ENCODE assay signal across 1 cellular context in the genomic region with DNA sequence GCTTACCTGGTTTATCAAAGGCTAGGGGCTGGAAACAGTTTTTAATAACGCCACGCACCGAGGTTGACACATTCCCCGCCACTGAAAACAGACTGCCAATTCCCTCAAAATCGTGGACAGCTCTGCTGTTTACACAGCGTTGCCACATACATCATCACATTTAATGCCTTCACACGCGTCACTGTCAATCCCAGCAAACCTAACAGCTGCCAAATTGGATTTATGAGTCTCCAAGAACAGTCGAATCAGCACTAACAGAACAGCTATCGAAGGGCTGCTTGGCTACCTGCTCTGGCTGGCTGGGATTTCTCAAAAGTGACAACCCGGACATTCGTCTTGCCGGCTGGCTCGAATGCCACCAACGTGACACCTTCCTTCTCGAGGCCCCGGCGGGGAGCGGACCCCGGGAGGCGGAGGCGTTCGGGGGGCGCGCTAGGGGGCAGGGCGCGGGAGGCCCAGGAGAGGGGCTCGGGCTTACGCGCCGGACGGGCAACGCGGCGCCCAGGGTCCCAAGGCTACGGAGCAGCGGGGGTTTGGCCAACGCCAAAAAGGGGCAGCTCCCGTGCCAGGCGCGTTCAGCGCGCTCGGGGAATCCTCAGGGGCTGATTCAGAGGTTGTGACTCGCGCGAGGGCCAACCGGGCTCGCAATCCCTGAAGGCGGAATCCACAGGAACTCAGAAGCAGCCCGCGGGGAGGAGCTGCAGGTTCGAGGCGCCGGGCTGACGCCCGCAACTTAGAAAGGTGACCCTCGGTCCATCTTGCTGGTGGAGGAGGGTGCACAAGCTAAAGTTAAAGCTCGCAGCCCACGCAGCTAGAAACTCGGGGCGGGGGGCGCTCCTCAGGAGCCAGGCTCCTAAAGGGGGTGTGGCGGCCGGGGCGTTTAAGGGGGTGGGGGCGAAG.
TF ChIP-seq lines count a peak whose summit lies in the region.

No MANE protein-coding gene starts in this region.

TF ChIP-seq in GM23338, 12 proteins besides CTCF, POLR2A, EP300 and RAD21 (continued from another document):
- TF ChIP-seq, protein P1, sequence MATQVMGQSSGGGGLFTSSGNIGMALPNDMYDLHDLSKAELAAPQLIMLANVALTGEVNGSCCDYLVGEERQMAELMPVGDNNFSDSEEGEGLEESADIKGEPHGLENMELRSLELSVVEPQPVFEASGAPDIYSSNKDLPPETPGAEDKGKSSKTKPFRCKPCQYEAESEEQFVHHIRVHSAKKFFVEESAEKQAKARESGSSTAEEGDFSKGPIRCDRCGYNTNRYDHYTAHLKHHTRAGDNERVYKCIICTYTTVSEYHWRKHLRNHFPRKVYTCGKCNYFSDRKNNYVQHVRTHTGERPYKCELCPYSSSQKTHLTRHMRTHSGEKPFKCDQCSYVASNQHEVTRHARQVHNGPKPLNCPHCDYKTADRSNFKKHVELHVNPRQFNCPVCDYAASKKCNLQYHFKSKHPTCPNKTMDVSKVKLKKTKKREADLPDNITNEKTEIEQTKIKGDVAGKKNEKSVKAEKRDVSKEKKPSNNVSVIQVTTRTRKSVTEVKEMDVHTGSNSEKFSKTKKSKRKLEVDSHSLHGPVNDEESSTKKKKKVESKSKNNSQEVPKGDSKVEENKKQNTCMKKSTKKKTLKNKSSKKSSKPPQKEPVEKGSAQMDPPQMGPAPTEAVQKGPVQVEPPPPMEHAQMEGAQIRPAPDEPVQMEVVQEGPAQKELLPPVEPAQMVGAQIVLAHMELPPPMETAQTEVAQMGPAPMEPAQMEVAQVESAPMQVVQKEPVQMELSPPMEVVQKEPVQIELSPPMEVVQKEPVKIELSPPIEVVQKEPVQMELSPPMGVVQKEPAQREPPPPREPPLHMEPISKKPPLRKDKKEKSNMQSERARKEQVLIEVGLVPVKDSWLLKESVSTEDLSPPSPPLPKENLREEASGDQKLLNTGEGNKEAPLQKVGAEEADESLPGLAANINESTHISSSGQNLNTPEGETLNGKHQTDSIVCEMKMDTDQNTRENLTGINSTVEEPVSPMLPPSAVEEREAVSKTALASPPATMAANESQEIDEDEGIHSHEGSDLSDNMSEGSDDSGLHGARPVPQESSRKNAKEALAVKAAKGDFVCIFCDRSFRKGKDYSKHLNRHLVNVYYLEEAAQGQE (IDR thresholded peaks at IDR 0.05; ENCODE audit: unreplicated experiment), result no peak
- no peak for TF ChIP-seq JUNB (IDR thresholded peaks at IDR 0.05; ENCODE audit: unreplicated experiment)
- TF ChIP-seq EZH2phosphoT487 (IDR thresholded peaks at IDR 0.05; ENCODE audit: unreplicated experiment), result no peak
- TF ChIP-seq, protein P2, sequence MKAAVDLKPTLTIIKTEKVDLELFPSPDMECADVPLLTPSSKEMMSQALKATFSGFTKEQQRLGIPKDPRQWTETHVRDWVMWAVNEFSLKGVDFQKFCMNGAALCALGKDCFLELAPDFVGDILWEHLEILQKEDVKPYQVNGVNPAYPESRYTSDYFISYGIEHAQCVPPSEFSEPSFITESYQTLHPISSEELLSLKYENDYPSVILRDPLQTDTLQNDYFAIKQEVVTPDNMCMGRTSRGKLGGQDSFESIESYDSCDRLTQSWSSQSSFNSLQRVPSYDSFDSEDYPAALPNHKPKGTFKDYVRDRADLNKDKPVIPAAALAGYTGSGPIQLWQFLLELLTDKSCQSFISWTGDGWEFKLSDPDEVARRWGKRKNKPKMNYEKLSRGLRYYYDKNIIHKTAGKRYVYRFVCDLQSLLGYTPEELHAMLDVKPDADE (IDR thresholded peaks at IDR 0.05), result no peak
